Comparison of ENCODE assay signal across 6 cellular contexts in the genomic region with DNA sequence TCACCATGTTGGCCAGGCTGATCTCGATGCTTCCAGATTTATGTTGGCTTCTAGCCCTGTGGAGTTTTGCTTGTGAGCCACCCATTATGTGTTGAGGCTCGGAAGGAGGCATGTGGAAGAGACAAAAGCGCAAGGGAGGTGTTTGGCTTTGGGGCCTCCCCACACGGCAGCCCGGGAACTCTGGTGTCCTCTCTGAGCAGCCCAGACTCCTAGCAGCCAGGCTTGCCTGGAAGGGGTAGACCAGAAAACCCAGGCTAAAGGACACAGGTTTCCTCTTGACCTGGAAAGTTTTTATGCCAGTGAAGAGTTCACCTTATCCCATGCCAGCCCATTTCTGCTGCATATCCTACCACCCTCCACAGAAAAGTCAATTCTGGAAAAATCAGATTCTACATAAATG. TPM values are rescaled to one million over a fixed set of nuclear protein-coding genes. Genes with fewer than 3 reads are reported as not detected.
"Had no signal": no experiment of that assay in that cellular context is flagged by ENCODE, and none has a peak within 500 bp of the region (broad histone marks: within the 10 kb centered on the region; RNA-seq: fewer than 3 reads in every experiment).

No MANE protein-coding gene starts in this region.

- H3K4me2 ChIP-seq: GM23338 had no signal

- H3K4me3 Mint-ChIP-seq: GM23338, H9 had no signal

- H3K4me3 ChIP-seq: GM23338, K562 had no signal

- H3K9me3 Mint-ChIP-seq: GM23338, H9 had no signal

- H3K27ac Mint-ChIP-seq: GM23338 had no signal

- DNase-seq: HCEC 1CT, IMR-90 had no signal

RNA-seq across cellular contexts. Expression of gene SDR42E2, which starts 21.0 kb away (rescaled TPM):
- total RNA-seq: GM23338, H1, IMR-90 had no signal
